In the genomic region with DNA sequence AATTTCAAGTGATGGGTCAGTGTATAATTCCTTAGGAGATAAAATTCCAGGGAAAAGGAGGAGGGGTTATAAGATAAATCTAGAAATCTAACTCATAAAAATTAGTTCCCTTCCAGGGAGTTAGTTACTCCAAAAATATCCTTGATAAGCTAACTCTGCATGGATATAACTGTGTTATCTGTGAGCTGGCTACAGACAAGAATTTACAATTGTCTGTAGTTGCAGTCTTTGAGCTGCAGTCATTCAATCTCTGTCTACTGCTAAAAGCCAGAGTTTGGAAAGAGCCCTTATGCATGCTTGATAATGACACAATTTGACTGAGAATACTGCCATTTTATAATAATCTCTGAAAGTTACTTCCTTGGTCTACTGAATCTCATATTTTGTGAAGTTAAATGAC, we compare ENCODE assay signal across 18 cellular contexts.
A peak's percentile ranks its signal among the peaks of the same experiment; 100 is the strongest.
DNase-seq lines count a peak whose midpoint lies in the region; ATAC-seq and TF ChIP-seq lines count a peak whose summit lies in the region.
"Had no signal": no experiment of that assay in that cellular context is flagged by ENCODE, and none has a peak within 500 bp of the region (broad histone marks: within the 10 kb centered on the region; RNA-seq: fewer than 3 reads in every experiment).

No MANE protein-coding gene starts in this region.

- no peaks in the 10 kb centered on the region for H3K27me3 Mint-ChIP-seq in progenitor cell of endocrine pancreas
- H3K27me3 Mint-ChIP-seq in activated T-cell treated with anti-CD3 and anti-CD28 coated beads, Interleukin-2, amount 50 U/mL, for 24 hours, result no peaks in the 10 kb centered on the region
- H3K27me3 Mint-ChIP-seq: CD4-positive, alpha-beta memory T cell had no signal

- H3K4me3 Mint-ChIP-seq in progenitor cell of endocrine pancreas (ENCODE audit: low read depth), result no peak overlapping the region
- no peak overlapping the region for H3K4me3 Mint-ChIP-seq in activated T-cell treated with anti-CD3 and anti-CD28 coated beads, Interleukin-2, amount 50 U/mL, for 24 hours
- H3K4me3 Mint-ChIP-seq: CD4-positive, alpha-beta memory T cell had no signal

- H3K4me3 ChIP-seq in heart left ventricle, result no peak overlapping the region
- H3K4me3 ChIP-seq: GM23248 had no signal

- H3K4me1 ChIP-seq in heart left ventricle, result peaks cover 0 to 32% (median 7%) of the 10 kb centered on the region in 12 donors

- DNase-seq in left cardiac atrium (no peak), heart left ventricle (no peak), NCI-H226 (peak; percentile 37), amniotic epithelial cell (ENCODE audit: low read depth) (peak; percentile 43), progenitor cell of endocrine pancreas (ENCODE audit: low spot score, unreplicated experiment) (no peak), superior temporal gyrus (ENCODE audit: extremely low spot score) (no peak)
- DNase-seq in activated T-cell treated with anti-CD3 and anti-CD28 coated beads, Interleukin-2, amount 50 U/mL, for 24 hours, result no peak
- DNase-seq: C1 segment of cervical spinal cord; Calu3; CD4-positive, alpha-beta memory T cell; COR-L47; DMS53; DMS79 treated with DMSO at 0.1 percent for 48 hours; GF-D8; GM23248; H7; HCEC 1CT had no signal

- H3K27ac Mint-ChIP-seq in progenitor cell of endocrine pancreas, result peak overlapping the region; percentile 58
- no peak overlapping the region for H3K27ac Mint-ChIP-seq in activated T-cell treated with anti-CD3 and anti-CD28 coated beads, Interleukin-2, amount 50 U/mL, for 24 hours
- H3K27ac Mint-ChIP-seq: CD4-positive, alpha-beta memory T cell had no signal

- TF ChIP-seq CTCF in heart left ventricle (IDR thresholded peaks at IDR 0.05) (no peak), progenitor cell of endocrine pancreas (IDR thresholded peaks at IDR 0.05; ENCODE audit: unreplicated experiment) (no peak)

- no peak for TF ChIP-seq POLR2A in heart left ventricle (IDR thresholded peaks at IDR 0.05)

- intact Hi-C loops in left cardiac atrium (cut with DNase I), result no loop called here
- intact Hi-C loops in heart left ventricle (cut with DNase I), result no loop called here

- H3K4me1 Mint-ChIP-seq in progenitor cell of endocrine pancreas (ENCODE audit: low read depth), result no peaks in the 10 kb centered on the region
- H3K4me1 Mint-ChIP-seq in activated T-cell treated with anti-CD3 and anti-CD28 coated beads, Interleukin-2, amount 50 U/mL, for 24 hours (ENCODE audit: low read depth), result no peaks in the 10 kb centered on the region
- H3K4me1 Mint-ChIP-seq: CD4-positive, alpha-beta memory T cell had no signal

- peak; percentile 41 to 51 for ATAC-seq in left cardiac atrium
- no peak for ATAC-seq in heart left ventricle
- no peak for ATAC-seq in GM18907 (IDR thresholded peaks at IDR 0.05; ENCODE audit: unreplicated experiment)

- H3K9me3 Mint-ChIP-seq in progenitor cell of endocrine pancreas (ENCODE audit: low read depth), result no peaks in the 10 kb centered on the region
- H3K9me3 Mint-ChIP-seq in activated T-cell treated with anti-CD3 and anti-CD28 coated beads, Interleukin-2, amount 50 U/mL, for 24 hours, result no peaks in the 10 kb centered on the region
- H3K9me3 Mint-ChIP-seq: CD4-positive, alpha-beta memory T cell had no signal

- H3K36me3 ChIP-seq in heart left ventricle, result no peaks in the 10 kb centered on the region

- no peak overlapping the region for H3K27ac ChIP-seq in heart left ventricle
- H3K27ac ChIP-seq: GM23248 had no signal

- no peaks in the 10 kb centered on the region for H3K27me3 ChIP-seq in heart left ventricle

- no peaks in the 10 kb centered on the region for H3K9me3 ChIP-seq in heart left ventricle

- H3K36me3 Mint-ChIP-seq in progenitor cell of endocrine pancreas (ENCODE audit: insufficient read depth), result no peaks in the 10 kb centered on the region
- no peaks in the 10 kb centered on the region for H3K36me3 Mint-ChIP-seq in activated T-cell treated with anti-CD3 and anti-CD28 coated beads, Interleukin-2, amount 50 U/mL, for 24 hours (ENCODE audit: low read depth)
- H3K36me3 Mint-ChIP-seq: CD4-positive, alpha-beta memory T cell had no signal

Comparison
In these comparisons a context has a peak if more than half of its experiments do, and no peak if none do; other contexts are left out.
1. ATAC-seq: peak in left cardiac atrium (2 of 2); none in heart left ventricle (0 of 4) and GM18907 (single experiment).
2. DNase-seq: peak in NCI-H226 (single experiment) and amniotic epithelial cell (single experiment); none in left cardiac atrium (single experiment), heart left ventricle (0 of 5), progenitor cell of endocrine pancreas (single experiment), activated T-cell treated with anti-CD3 and anti-CD28 coated beads, Interleukin-2, amount 50 U/mL, for 24 hours (single experiment) and superior temporal gyrus (single experiment).